ENCODE assay signal across 12 cellular contexts in the genomic region with DNA sequence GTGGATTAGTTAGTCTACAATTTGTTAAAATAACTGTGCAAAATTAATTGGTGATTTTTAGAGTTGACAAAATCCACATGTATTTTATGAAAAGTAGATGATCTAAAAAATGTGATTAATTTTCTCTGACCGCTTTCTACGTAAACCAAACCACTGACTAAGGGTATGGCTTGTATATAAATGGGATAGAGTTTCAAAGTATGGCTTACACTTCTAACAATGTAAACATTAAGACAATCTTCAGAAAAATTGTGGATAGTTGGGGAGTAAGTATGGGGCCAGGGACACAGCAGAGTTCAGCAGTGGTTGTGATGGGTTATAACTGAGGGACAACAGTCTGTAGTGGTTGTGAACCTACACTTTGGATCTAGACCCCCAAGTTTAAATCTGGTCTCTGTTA. TPM values are rescaled to one million over a fixed set of nuclear protein-coding genes. Genes with fewer than 3 reads are reported as not detected.
"Had no signal": no experiment of that assay in that cellular context is flagged by ENCODE, and none has a peak within 500 bp of the region (broad histone marks: within the 10 kb centered on the region; RNA-seq: fewer than 3 reads in every experiment).

No MANE protein-coding gene starts in this region.

- H3K36me3 ChIP-seq: HAP-1 had no signal

- FAIRE-seq: H1, H54 had no signal

- H3K9me3 ChIP-seq: HAP-1 had no signal

- H3K4me1 ChIP-seq: HAP-1 had no signal

- H3K4me2 ChIP-seq: GM23338 had no signal

- ATAC-seq: GM23338, HCT116 had no signal

- H3K27ac ChIP-seq: GM23248 had no signal

- DNase-seq: GM23248, GOT3, H7, H9, HCEC 1CT, HFFc6 had no signal

- H3K4me3 ChIP-seq: GM23248, GM23338, HAP-1 had no signal

- H3K9ac ChIP-seq: GM23248 had no signal

- H2AFZ ChIP-seq: GM23248, GM23338 had no signal

RNA-seq across cellular contexts. Expression of gene GABRA4, which starts 39.8 kb away (rescaled TPM):
- total RNA-seq: GM23248, H4, H9, HFFc6 had no signal
- polyA plus RNA-seq: GM23248 had no signal

RNA-seq across cellular contexts. Expression of gene COX7B2, which starts 44.5 kb away (rescaled TPM):
- total RNA-seq: GM23248, GM23338, H1, H4, H7, H9, HFFc6 had no signal
- polyA plus RNA-seq: GM23248, GM23338, H1 had no signal
